Comparison of ENCODE assay signal across 9 cellular contexts in genomic region chr7:111031916-111032315, GRCh38. TPM values are rescaled to one million over a fixed set of nuclear protein-coding genes. Genes with fewer than 3 reads are reported as not detected.
"Had no signal": no experiment of that assay in that cellular context is flagged by ENCODE, and none has a peak within 500 bp of the region (broad histone marks: within the 10 kb centered on the region; RNA-seq: fewer than 3 reads in every experiment).

No MANE protein-coding gene starts in this region.

- H3K4me3 ChIP-seq: GM23248, HAP-1, K562 had no signal

- H3K4me3 Mint-ChIP-seq: HFFc6 had no signal

- ATAC-seq: HCT116, K562 had no signal

- H3K27ac ChIP-seq: GM23248 had no signal

- H3K9me3 Mint-ChIP-seq: HFFc6 had no signal

- H3K27ac Mint-ChIP-seq: HFFc6 had no signal

- H3K9me3 ChIP-seq: HAP-1 had no signal

- H3K36me3 ChIP-seq: HAP-1 had no signal

- DNase-seq: GM23248, GOT3, H7, HFFc6, IMR-90 had no signal

RNA-seq across cellular contexts. Expression of gene LRRN3, which starts 59.0 kb away (rescaled TPM):
- total RNA-seq: HT-29 had no signal
